In the genomic region with DNA sequence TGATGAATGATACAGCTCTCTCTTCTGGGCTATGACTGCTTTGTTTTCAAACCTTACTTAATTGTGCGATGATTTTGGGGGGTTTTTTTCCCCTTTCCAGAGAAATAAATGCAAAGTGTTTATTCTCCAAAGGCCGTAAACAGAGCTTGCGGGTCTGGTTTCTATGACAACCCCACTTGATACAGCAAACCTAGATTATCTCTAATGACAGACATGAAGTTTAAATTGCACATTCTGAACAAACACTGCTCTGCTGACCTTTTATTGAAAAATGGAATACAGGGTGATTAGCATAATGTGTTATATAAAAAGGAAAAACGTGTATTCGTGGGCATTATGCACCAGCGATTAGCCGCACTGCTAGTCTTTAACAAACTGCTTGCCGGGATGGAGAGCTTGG, we compare ENCODE assay signal across 22 cellular contexts.
"Had no signal": no experiment of that assay in that cellular context is flagged by ENCODE, and none has a peak within 500 bp of the region (broad histone marks: within the 10 kb centered on the region; RNA-seq: fewer than 3 reads in every experiment).

No MANE protein-coding gene starts in this region.

- H3K9me3 Mint-ChIP-seq: activated naive CD4-positive, alpha-beta T cell treated with anti-CD3 and anti-CD28 coated beads, Interleukin-2, amount 50 U/mL, for 24 hours; activated T-cell treated with anti-CD3 and anti-CD28 coated beads, Interleukin-2, amount 50 U/mL, for 72 hours; naive thymus-derived CD8-positive, alpha-beta T cell; stimulated activated memory B cell treated with anti-CD40 and anti-IgM and Interleukin-4, amounts not matched to agents 10 μg/mL and 1 μg/mL and 100 μg/mL, for 72 hours had no signal

- H3K4me3 ChIP-seq: ascending aorta, breast epithelium, coronary artery, lower lobe of right lung, spleen, thoracic aorta, upper lobe of left lung had no signal

- H3K27me3 ChIP-seq: ascending aorta, breast epithelium, neutrophil, spleen, upper lobe of left lung had no signal

- FAIRE-seq: endometrium had no signal

- H3K36me3 Mint-ChIP-seq: activated naive CD4-positive, alpha-beta T cell treated with anti-CD3 and anti-CD28 coated beads, Interleukin-2, amount 50 U/mL, for 24 hours; naive thymus-derived CD8-positive, alpha-beta T cell; stimulated activated memory B cell treated with anti-CD40 and anti-IgM and Interleukin-4, amounts not matched to agents 10 μg/mL and 1 μg/mL and 100 μg/mL, for 72 hours had no signal

- H3K4me1 ChIP-seq: breast epithelium, lower lobe of right lung, parathyroid adenoma, spleen, upper lobe of left lung had no signal

- H3K4me1 Mint-ChIP-seq: activated naive CD4-positive, alpha-beta T cell treated with anti-CD3 and anti-CD28 coated beads, Interleukin-2, amount 50 U/mL, for 24 hours; stimulated activated memory B cell treated with anti-CD40 and anti-IgM and Interleukin-4, amounts not matched to agents 10 μg/mL and 1 μg/mL and 100 μg/mL, for 72 hours had no signal

- H3K27ac Mint-ChIP-seq: activated naive CD4-positive, alpha-beta T cell treated with anti-CD3 and anti-CD28 coated beads, Interleukin-2, amount 50 U/mL, for 24 hours; activated T-cell treated with anti-CD3 and anti-CD28 coated beads, Interleukin-2, amount 50 U/mL, for 72 hours; naive thymus-derived CD8-positive, alpha-beta T cell; stimulated activated memory B cell treated with anti-CD40 and anti-IgM and Interleukin-4, amounts not matched to agents 10 μg/mL and 1 μg/mL and 100 μg/mL, for 72 hours had no signal

- H3K4me3 Mint-ChIP-seq: activated naive CD4-positive, alpha-beta T cell treated with anti-CD3 and anti-CD28 coated beads, Interleukin-2, amount 50 U/mL, for 24 hours; activated T-cell treated with anti-CD3 and anti-CD28 coated beads, Interleukin-2, amount 50 U/mL, for 72 hours; naive thymus-derived CD8-positive, alpha-beta T cell; stimulated activated memory B cell treated with anti-CD40 and anti-IgM and Interleukin-4, amounts not matched to agents 10 μg/mL and 1 μg/mL and 100 μg/mL, for 72 hours had no signal

- DNase-seq: activated CD4-positive, alpha-beta T cell treated with anti-CD3 and anti-CD28 coated beads, Interleukin-2, amount 50 U/mL, for 4 hours; activated CD4-positive, CD25-positive, alpha-beta regulatory T cell treated with anti-CD3 and anti-CD28 coated beads, Interleukin-2, amount 50 U/mL, for 72 hours; activated gamma-delta T cell; activated T-cell treated with anti-CD3 and anti-CD28 coated beads, Interleukin-2, amount 50 U/mL, for 72 hours; erythroblast; foreskin melanocyte; glutamatergic neuron; hippocampal formation; lower lobe of right lung; naive thymus-derived CD8-positive, alpha-beta T cell; spleen; stimulated activated CD4-positive, alpha-beta T cell treated with anti-CD3 and anti-CD28 coated beads, Interleukin-4, amount 100 ng/mL, for 4 hours; upper lobe of left lung had no signal

- H3K27ac ChIP-seq: ascending aorta, breast epithelium, coronary artery, lower lobe of right lung, neutrophil, parathyroid adenoma, spleen, thoracic aorta, upper lobe of left lung had no signal

- H3K9ac ChIP-seq: parathyroid adenoma had no signal

- H3K9me3 ChIP-seq: ascending aorta, breast epithelium, lower lobe of right lung, neutrophil, spleen, thoracic aorta, upper lobe of left lung had no signal

- H3K36me3 ChIP-seq: ascending aorta, breast epithelium, lower lobe of right lung, neutrophil, spleen, thoracic aorta, upper lobe of left lung had no signal
